Comparison of ENCODE assay signal across 3 cellular contexts in genomic region chr22:34931026-34931425, GRCh38.
TF ChIP-seq lines count a peak whose summit lies in the region.

No MANE protein-coding gene starts in this region.

TF ChIP-seq in HepG2, 621 proteins besides CTCF, POLR2A, EP300 and RAD21 (continues in another document):
- no peak for TF ChIP-seq ZNF431 (CRISPR knock-in tag; IDR thresholded peaks at IDR 0.05; ENCODE audit: borderline replicate concordance, low read depth)
- TF ChIP-seq MAFF (IDR thresholded peaks at IDR 0.05; ENCODE audit: low read depth, low read length) = peak; percentile 94
- peak; percentile 89 to 95 for TF ChIP-seq MAFK (conservative IDR thresholded peaks at IDR 0.05 in 1 of 2, IDR thresholded peaks at IDR 0.05 in 1 of 2; ENCODE audit: low read length in 2 of 2)
- no peak for TF ChIP-seq NFE2L1 (CRISPR knock-in tag; IDR thresholded peaks at IDR 0.05; ENCODE audit: borderline replicate concordance)
- TF ChIP-seq JARID2 (CRISPR knock-in tag; IDR thresholded peaks at IDR 0.05; ENCODE audit: insufficient replicate concordance) = no peak
- TF ChIP-seq UBTF (CRISPR knock-in tag; IDR thresholded peaks at IDR 0.05) = no peak
- TF ChIP-seq DMTF1 (CRISPR knock-in tag; IDR thresholded peaks at IDR 0.05) = no peak
- no peak for TF ChIP-seq ATRX (CRISPR knock-in tag; IDR thresholded peaks at IDR 0.05; ENCODE audit: borderline replicate concordance)
- TF ChIP-seq ZNF552 (CRISPR knock-in tag; IDR thresholded peaks at IDR 0.05; ENCODE audit: borderline replicate concordance) = no peak

TF ChIP-seq in K562, 482 proteins besides CTCF, POLR2A, EP300 and RAD21:
- peak; percentile 60 for TF ChIP-seq MAFF (IDR thresholded peaks at IDR 0.05; ENCODE audit: low read length)
- TF ChIP-seq MXD1 (CRISPR knock-in tag; IDR thresholded peaks at IDR 0.05; ENCODE audit: borderline replicate concordance, poor library complexity, severe bottlenecking) = no peak
- TF ChIP-seq ID3 (CRISPR knock-in tag; IDR thresholded peaks at IDR 0.05) = no peak
- no peak for TF ChIP-seq ID3 (tag; IDR thresholded peaks at IDR 0.05)
- peak; percentile 37; the same call in 1 of the 2 replicates for TF ChIP-seq C11orf30 (IDR thresholded peaks at IDR 0.05; ENCODE audit: low read depth)
- TF ChIP-seq ZFX (CRISPR knock-in tag; IDR thresholded peaks at IDR 0.05) = no peak
- no peak for TF ChIP-seq PRPF4 (IDR thresholded peaks at IDR 0.05; ENCODE audit: insufficient read depth, low read depth, low read length, poor library complexity, severe bottlenecking)
- peak; percentile 68 for TF ChIP-seq MAFK (IDR thresholded peaks at IDR 0.05; ENCODE audit: low read length)
- no peak for TF ChIP-seq NFIC (IDR thresholded peaks at IDR 0.05)
- no peak for TF ChIP-seq NCOA1 (IDR thresholded peaks at IDR 0.05; ENCODE audit: low read depth)
- TF ChIP-seq HLTF (IDR thresholded peaks at IDR 0.05) = no peak
- no peak for TF ChIP-seq ZNF436 (CRISPR knock-in tag; IDR thresholded peaks at IDR 0.05)
- TF ChIP-seq ZNF316 (IDR thresholded peaks at IDR 0.05) = peak; percentile 48
- no peak for TF ChIP-seq ZNF277 (CRISPR knock-in tag; IDR thresholded peaks at IDR 0.05; ENCODE audit: borderline replicate concordance)
- no peak for TF ChIP-seq HMGXB4 (CRISPR knock-in tag; IDR thresholded peaks at IDR 0.05)
- no peak for TF ChIP-seq GABPB2 (CRISPR knock-in tag; conservative IDR thresholded peaks at IDR 0.05)
- TF ChIP-seq MAFG (tag; conservative IDR thresholded peaks at IDR 0.05) = peak; percentile 49; the same call in 1 of the 2 replicates
- TF ChIP-seq CXXC5 (CRISPR knock-in tag; IDR thresholded peaks at IDR 0.05) = no peak
- TF ChIP-seq CBFB (CRISPR knock-in tag; IDR thresholded peaks at IDR 0.05) = no peak
- no peak for TF ChIP-seq SPI1 (IDR thresholded peaks at IDR 0.05; ENCODE audit: borderline replicate concordance, low read depth, low read length)

TF ChIP-seq in H1, 55 proteins besides CTCF, POLR2A, EP300 and RAD21:
- TF ChIP-seq MAFK (IDR thresholded peaks at IDR 0.05; ENCODE audit: low read depth, low read length) = peak; percentile 61; the same call in 1 of the 2 replicates
- no peak for TF ChIP-seq ZNF274 (IDR thresholded peaks at IDR 0.05; ENCODE audit: borderline replicate concordance, extremely low read depth, low read length)
